Comparison of ENCODE assay signal across 8 cellular contexts in the genomic region with DNA sequence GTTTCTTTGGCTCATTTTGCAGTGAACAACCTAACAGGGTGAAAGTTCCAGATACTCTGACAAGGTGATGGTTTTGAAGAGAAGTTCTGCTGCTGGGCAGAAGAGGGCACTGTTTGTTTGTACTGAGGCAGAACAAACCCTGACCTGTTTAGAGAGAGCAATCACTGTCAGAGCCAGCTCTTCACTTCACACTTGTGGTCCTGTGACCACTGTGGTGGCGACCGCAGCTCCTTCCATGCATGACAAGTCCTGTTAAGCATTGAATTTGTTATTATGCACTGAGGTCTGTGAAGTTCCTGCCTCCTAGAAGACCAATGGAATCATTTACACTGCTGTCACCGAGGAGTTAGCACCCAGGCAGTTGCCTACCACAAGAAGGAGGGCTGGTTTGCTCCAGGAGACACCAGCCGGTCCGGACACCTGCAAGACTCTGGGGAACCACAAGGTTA.
DNase-seq lines count a peak whose midpoint lies in the region; ATAC-seq and TF ChIP-seq lines count a peak whose summit lies in the region.

No MANE protein-coding gene starts in this region.

- H3K4me3 ChIP-seq in lower leg skin (ENCODE audit: low read depth, poor library complexity, severe bottlenecking) = no peak overlapping the region

- no peak for TF ChIP-seq POLR2A in lower leg skin (IDR thresholded peaks at IDR 0.05)

- DNase-seq in AML-193 (lab: John Stamatoyannopoulos, UW) = peak; percentile 11 to 41
- DNase-seq in NCI-H2227 (lab: John Stamatoyannopoulos, UW; ENCODE audit: unreplicated experiment) = peak; percentile 37
- peak; percentile 74 for DNase-seq in activated CD4-positive, alpha-beta T cell treated with anti-CD3 and anti-CD28 coated beads for 48 hours
- peak; percentile 61 for DNase-seq in dedifferentiated amniotic fluid mesenchymal stem cell (ENCODE audit: extremely low spot score)
- DNase-seq in lower leg skin (ENCODE audit: low spot score in 2 of 2) = peak; percentile 56 to 87
- peak; percentile 15 for DNase-seq in stimulated activated CD8-positive, alpha-beta memory T cell treated with anti-CD3 and anti-CD28 coated beads, Interleukin-12 subunit alpha, Interleukin-12 subunit beta, amount 100 ng/mL, for 24 hours (ENCODE audit: extremely low read depth)

- TF ChIP-seq CTCF in lower leg skin (IDR thresholded peaks at IDR 0.05) = peak in 1 of 3 donors; percentile 25

- intact Hi-C loops in lower leg skin (cut with DNase I; ENCODE audit: low total_unique reads) = no loop called here

- WGBS in lower leg skin, 2 donors = 28 to 39% methylated on average over 3 to 5 of the region's 5 CpGs

- ATAC-seq in GM18870 (IDR thresholded peaks at IDR 0.05; ENCODE audit: unreplicated experiment) = peak; percentile 99
- peak; percentile 100 for ATAC-seq in HG03095 (IDR thresholded peaks at IDR 0.05; ENCODE audit: unreplicated experiment)

Comparison
In these comparisons a context has a peak if more than half of its experiments do, and no peak if none do; other contexts are left out.
1. DNase-seq: peak in every context shown above with its lines; median percentile 74 in activated CD4-positive, alpha-beta T cell treated with anti-CD3 and anti-CD28 coated beads for 48 hours; 72 in lower leg skin; 61 in dedifferentiated amniotic fluid mesenchymal stem cell; 37 in NCI-H2227; 26 in AML-193; 15 in stimulated activated CD8-positive, alpha-beta memory T cell treated with anti-CD3 and anti-CD28 coated beads, Interleukin-12 subunit alpha, Interleukin-12 subunit beta, amount 100 ng/mL, for 24 hours.